30 cellular contexts compared by ENCODE assay signal in genomic region chr16:35173295-35173694, GRCh38.
"Had no signal": no experiment of that assay in that cellular context is flagged by ENCODE, and none has a peak within 500 bp of the region (broad histone marks: within the 10 kb centered on the region; RNA-seq: fewer than 3 reads in every experiment).

No MANE protein-coding gene starts in this region.

- H3K9me3 ChIP-seq: adrenal gland, right lobe of liver, thyroid gland had no signal

- ATAC-seq: activated CD4-positive, alpha-beta T cell treated with anti-CD3 and anti-CD28 coated beads for 36 hours; activated T-cell treated with anti-CD3 and anti-CD28 coated beads, Interleukin-2, amount 50 U/mL, for 72 hours; left colon; mucosa of descending colon; stimulated activated naive B cell treated with anti-CD40 and anti-IgM and Interleukin-4, amounts not matched to agents 10 μg/mL and 1 μg/mL and 100 μg/mL, for 72 hours had no signal

- H3K27me3 ChIP-seq: adrenal gland, right lobe of liver, stomach, thyroid gland had no signal

- H3K36me3 ChIP-seq: adrenal gland, right lobe of liver, stomach, thyroid gland had no signal

- H3K4me1 Mint-ChIP-seq: activated CD4-positive, alpha-beta T cell treated with anti-CD3 and anti-CD28 coated beads for 36 hours; activated naive CD8-positive, alpha-beta T cell treated with anti-CD3 and anti-CD28 coated beads for 36 hours; stimulated activated naive B cell treated with anti-CD40 and anti-IgM and Interleukin-4, amounts not matched to agents 10 μg/mL and 1 μg/mL and 100 μg/mL, for 72 hours had no signal

- H3K4me3 ChIP-seq: adrenal gland, mucosa of descending colon, right lobe of liver, skin epidermis, stomach, thyroid gland had no signal

- H3K27ac ChIP-seq: adrenal gland, epithelial cell of prostate, right lobe of liver, skin epidermis, stomach, thyroid gland had no signal

- H3K36me3 Mint-ChIP-seq: activated naive CD8-positive, alpha-beta T cell treated with anti-CD3 and anti-CD28 coated beads for 36 hours; stimulated activated naive B cell treated with anti-CD40 and anti-IgM and Interleukin-4, amounts not matched to agents 10 μg/mL and 1 μg/mL and 100 μg/mL, for 72 hours had no signal

- H3K27me3 Mint-ChIP-seq: activated CD4-positive, alpha-beta T cell treated with anti-CD3 and anti-CD28 coated beads for 36 hours; activated naive CD8-positive, alpha-beta T cell treated with anti-CD3 and anti-CD28 coated beads for 36 hours; natural killer cell treated with Interleukin-12 subunit alpha and Interleukin-12 subunit beta and Interleukin-15 and Interleukin-18, amount 100 ng/mL, for 72 hours; progenitor cell of endocrine pancreas; stimulated activated naive B cell treated with anti-CD40 and anti-IgM and Interleukin-4, amounts not matched to agents 10 μg/mL and 1 μg/mL and 100 μg/mL, for 72 hours had no signal

- DNase-seq: activated CD4-positive, alpha-beta T cell treated with anti-CD3 and anti-CD28 coated beads for 36 hours; activated CD4-positive, CD25-positive, alpha-beta regulatory T cell; activated naive CD4-positive, alpha-beta T cell treated with anti-CD3 and anti-CD28 coated beads for 36 hours; activated naive CD8-positive, alpha-beta T cell treated with anti-CD3 and anti-CD28 coated beads for 36 hours; activated T-cell treated with anti-CD3 and anti-CD28 coated beads for 4 hours; activated T-cell treated with anti-CD3 and anti-CD28 coated beads, Interleukin-2, amount 50 U/mL, for 72 hours; adrenal gland; caudate nucleus; dermis blood vessel endothelial cell; effector CD8-positive, alpha-beta T cell; glutamatergic neuron; mesenchymal stem cell; mucosa of descending colon; stimulated activated CD4-positive, alpha-beta T cell treated with anti-CD3 and anti-CD28 coated beads, Interleukin-4, amount 100 ng/mL, for 4 hours; stimulated activated CD8-positive, alpha-beta memory T cell treated with anti-CD3 and anti-CD28 coated beads, Interleukin-4, amount 100 ng/mL, for 48 hours; stimulated activated naive B cell treated with anti-CD40 and anti-IgM and Interleukin-4, amounts not matched to agents 10 μg/mL and 1 μg/mL and 100 μg/mL, for 72 hours; stomach; T-helper 1 cell; thyroid gland had no signal

- H3K27ac Mint-ChIP-seq: activated CD4-positive, alpha-beta T cell treated with anti-CD3 and anti-CD28 coated beads for 36 hours; activated naive CD4-positive, alpha-beta T cell treated with anti-CD3 and anti-CD28 coated beads for 36 hours; activated naive CD8-positive, alpha-beta T cell treated with anti-CD3 and anti-CD28 coated beads for 36 hours; activated T-cell treated with anti-CD3 and anti-CD28 coated beads, Interleukin-2, amount 50 U/mL, for 72 hours; natural killer cell treated with Interleukin-12 subunit alpha and Interleukin-12 subunit beta and Interleukin-15 and Interleukin-18, amount 100 ng/mL, for 72 hours; progenitor cell of endocrine pancreas; stimulated activated naive B cell treated with anti-CD40 and anti-IgM and Interleukin-4, amounts not matched to agents 10 μg/mL and 1 μg/mL and 100 μg/mL, for 72 hours; T-helper 2 cell treated with Interferon-gamma antibody and Interleukin-4, amounts not matched to agents 5 μg/mL and 100 μg/mL, for 36 hours had no signal

- H3K4me1 ChIP-seq: adrenal gland, right lobe of liver, stomach, thyroid gland had no signal

- H3K4me3 Mint-ChIP-seq: activated CD4-positive, alpha-beta T cell treated with anti-CD3 and anti-CD28 coated beads for 36 hours; activated naive CD4-positive, alpha-beta T cell treated with anti-CD3 and anti-CD28 coated beads for 36 hours; activated naive CD8-positive, alpha-beta T cell treated with anti-CD3 and anti-CD28 coated beads for 36 hours; activated T-cell treated with anti-CD3 and anti-CD28 coated beads, Interleukin-2, amount 50 U/mL, for 72 hours; natural killer cell treated with Interleukin-12 subunit alpha and Interleukin-12 subunit beta and Interleukin-15 and Interleukin-18, amount 100 ng/mL, for 72 hours; stimulated activated naive B cell treated with anti-CD40 and anti-IgM and Interleukin-4, amounts not matched to agents 10 μg/mL and 1 μg/mL and 100 μg/mL, for 72 hours; T-helper 2 cell treated with Interferon-gamma antibody and Interleukin-4, amounts not matched to agents 5 μg/mL and 100 μg/mL, for 36 hours had no signal

- FAIRE-seq: astrocyte, endometrium, frontal cortex, keratinocyte had no signal
